In genomic region chr6:48429610-48430009, GRCh38 we compare ENCODE assay signal across 1 cellular context.
TF ChIP-seq lines count a peak whose summit lies in the region.

No MANE protein-coding gene starts in this region.

TF ChIP-seq in HCT116, 20 proteins besides CTCF, POLR2A, EP300 and RAD21:
- no peak for TF ChIP-seq SIN3A (IDR thresholded peaks at IDR 0.05; ENCODE audit: low read depth)
- no peak for TF ChIP-seq EZH2 (IDR thresholded peaks at IDR 0.05)
- no peak for TF ChIP-seq EZH2phosphoT487 (IDR thresholded peaks at IDR 0.05; ENCODE audit: borderline replicate concordance)
- no peak for TF ChIP-seq FOSL1 (IDR thresholded peaks at IDR 0.05; ENCODE audit: low read depth)
- TF ChIP-seq ZFX (IDR thresholded peaks at IDR 0.05): no peak
- no peak for TF ChIP-seq MAX (IDR thresholded peaks at IDR 0.05)
- TF ChIP-seq SRF (IDR thresholded peaks at IDR 0.05; ENCODE audit: low read depth): no peak
